Comparison of ENCODE assay signal across 9 cellular contexts in genomic region chr2:199979841-199980628, GRCh38. TPM values are rescaled to one million over a fixed set of nuclear protein-coding genes. Genes with fewer than 3 reads are reported as not detected.
DNase-seq lines count a peak whose midpoint lies in the region; ATAC-seq and TF ChIP-seq lines count a peak whose summit lies in the region.
"Had no signal": no experiment of that assay in that cellular context is flagged by ENCODE, and none has a peak within 500 bp of the region (broad histone marks: within the 10 kb centered on the region; RNA-seq: fewer than 3 reads in every experiment).

No MANE protein-coding gene starts in this region.

- no peaks in the 10 kb centered on the region for H3K36me3 ChIP-seq in Peyer's patch
- H3K36me3 ChIP-seq: BLaER1 treated with 17β-estradiol and CSF1 and Interleukin-3, amounts not matched to agents 10 nM and 100 nM had no signal

- peak; percentile 48 to 76 (median 75) for DNase-seq in NCI-H1417 (lab: John Stamatoyannopoulos, UW)
- no peak for DNase-seq in NCI-H1417 treated with DMSO at 0.1 percent for 48 hours (lab: John Stamatoyannopoulos, UW)
- peak; percentile 68 for DNase-seq in HS-5 (ENCODE audit: low read depth)
- DNase-seq in Peyer's patch, result peak; percentile 77 to 93 (median 85)
- peak; percentile 84 for DNase-seq in activated T-cell treated with anti-CD3 and anti-CD28 coated beads, Interleukin-2, amount 50 U/mL, for 4 hours
- DNase-seq in fibroblast of peridontal ligament (ENCODE audit: extremely low read depth), result peak; percentile 94
- DNase-seq in neural crest cell (ENCODE audit: low read depth, low spot score), result peak; percentile 87
- peak; percentile 89 for DNase-seq in stimulated activated naive CD8-positive, alpha-beta T cell treated with anti-CD3 and anti-CD28 coated beads, Interleukin-15, Interleukin-2, amounts not matched to agents 100 U/mL and 50 U/mL, for 24 hours

- no peak for TF ChIP-seq POLR2A in Peyer's patch (IDR thresholded peaks at IDR 0.05)

- peaks cover 5% of the 10 kb centered on the region for H3K9me3 Mint-ChIP-seq in activated T-cell treated with anti-CD3 and anti-CD28 coated beads, Interleukin-2, amount 50 U/mL, for 4 hours
- H3K9me3 Mint-ChIP-seq in neural crest cell, result no peaks in the 10 kb centered on the region

- ATAC-seq in activated T-cell treated with anti-CD3 and anti-CD28 coated beads, Interleukin-2, amount 50 U/mL, for 4 hours, result peak; percentile 25 to 44
- ATAC-seq in stimulated activated naive CD8-positive, alpha-beta T cell treated with anti-CD3 and anti-CD28 coated beads, Interleukin-15, Interleukin-2, amounts not matched to agents 100 U/mL and 50 U/mL, for 24 hours, result peak; percentile 5

- peaks cover 8% of the 10 kb centered on the region for H3K4me1 Mint-ChIP-seq in activated T-cell treated with anti-CD3 and anti-CD28 coated beads, Interleukin-2, amount 50 U/mL, for 4 hours (ENCODE audit: low read depth)
- H3K4me1 Mint-ChIP-seq in neural crest cell, result peaks cover 5% of the 10 kb centered on the region

- no peaks in the 10 kb centered on the region for H3K27me3 ChIP-seq in Peyer's patch
- H3K27me3 ChIP-seq: BLaER1 treated with 17β-estradiol and CSF1 and Interleukin-3, amounts not matched to agents 10 nM and 100 nM had no signal

- no peaks in the 10 kb centered on the region for H3K27me3 Mint-ChIP-seq in activated T-cell treated with anti-CD3 and anti-CD28 coated beads, Interleukin-2, amount 50 U/mL, for 4 hours (ENCODE audit: low read depth)
- H3K27me3 Mint-ChIP-seq in neural crest cell (ENCODE audit: low read depth), result peaks cover 2% of the 10 kb centered on the region

- no peaks in the 10 kb centered on the region for H3K36me3 Mint-ChIP-seq in activated T-cell treated with anti-CD3 and anti-CD28 coated beads, Interleukin-2, amount 50 U/mL, for 4 hours (ENCODE audit: insufficient read depth)
- H3K36me3 Mint-ChIP-seq in neural crest cell (ENCODE audit: low read depth), result no peaks in the 10 kb centered on the region

- H3K4me1 ChIP-seq in Peyer's patch, result peaks cover 0 to 3% (median 0%) of the 10 kb centered on the region in 4 donors

- no peak overlapping the region for H3K27ac Mint-ChIP-seq in neural crest cell (ENCODE audit: unreplicated experiment)

- H3K4me3 Mint-ChIP-seq in activated T-cell treated with anti-CD3 and anti-CD28 coated beads, Interleukin-2, amount 50 U/mL, for 4 hours, result no peak overlapping the region
- H3K4me3 Mint-ChIP-seq in neural crest cell, result peak overlapping the region; percentile 13

- TF ChIP-seq CTCF in Peyer's patch (IDR thresholded peaks at IDR 0.05) (peak; percentile 67 to 95 (median 87)), neural crest cell (conservative IDR thresholded peaks at IDR 0.05) (peak; percentile 96)

- no peaks in the 10 kb centered on the region for H3K9me3 ChIP-seq in Peyer's patch

- H3K27ac ChIP-seq in Peyer's patch, result no peak overlapping the region
- H3K27ac ChIP-seq: BLaER1 treated with 17β-estradiol and CSF1 and Interleukin-3, amounts not matched to agents 10 nM and 100 nM had no signal

- peak overlapping the region in 1 of 4 donors; percentile 5 for H3K4me3 ChIP-seq in Peyer's patch
- H3K4me3 ChIP-seq: BLaER1 treated with 17β-estradiol and CSF1 and Interleukin-3, amounts not matched to agents 10 nM and 100 nM had no signal

RNA-seq across cellular contexts. Expression of gene MAIP1, which starts 24.7 kb away (rescaled TPM):
- total RNA-seq in Peyer's patch (10 to 100 TPM in 3 of 4 donors, 1 to 10 TPM in 1; 8.3 to 58.2 (median 26.8) TPM), neural crest cell (23.1 and 24.2 TPM in 2 replicates)
- 10 to 100 TPM; 51.1 to 53.7 (median 53.6) TPM for total RNA-seq in activated T-cell treated with anti-CD3 and anti-CD28 coated beads, Interleukin-2, amount 50 U/mL, for 4 hours

RNA-seq across cellular contexts. Expression of gene TYW5, which starts 24.7 kb away (rescaled TPM):
- 10 to 100 TPM in 3 of 4 donors, 1 to 10 TPM in 1; 7.4 to 18.8 (median 14.6) TPM for total RNA-seq in Peyer's patch
- 1 to 10 TPM; 8.5 to 9.8 (median 9.7) TPM for total RNA-seq in activated T-cell treated with anti-CD3 and anti-CD28 coated beads, Interleukin-2, amount 50 U/mL, for 4 hours
- 10.6 TPM in 2 replicates for total RNA-seq in neural crest cell
